27 cellular contexts compared by ENCODE assay signal in the genomic region with DNA sequence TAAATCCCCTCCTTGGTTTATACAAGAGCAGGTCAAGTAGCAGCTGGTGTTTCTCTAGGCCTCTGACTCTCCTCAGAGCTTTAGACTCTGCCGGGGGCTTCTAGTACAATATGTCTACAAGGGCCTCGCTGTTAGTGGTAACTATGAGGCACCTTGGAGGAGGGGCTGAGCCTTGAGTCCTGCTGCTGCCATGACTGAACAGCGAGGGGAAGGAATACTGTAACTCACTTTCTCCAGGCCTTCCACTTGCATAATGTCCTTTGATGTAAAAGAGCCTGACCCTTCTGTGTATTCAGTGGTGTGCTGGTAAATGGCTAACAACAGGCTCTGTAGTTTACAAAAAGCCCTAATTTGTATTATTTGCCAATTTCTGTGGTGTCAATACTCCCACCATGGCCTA.
"Had no signal": no experiment of that assay in that cellular context is flagged by ENCODE, and none has a peak within 500 bp of the region (broad histone marks: within the 10 kb centered on the region; RNA-seq: fewer than 3 reads in every experiment).

No MANE protein-coding gene starts in this region.

- H3K36me3 ChIP-seq: brain microvascular endothelial cell, esophagus squamous epithelium, gastroesophageal sphincter, heart right ventricle had no signal

- ATAC-seq: activated T-cell treated with anti-CD3 and anti-CD28 coated beads, Interleukin-2, amount 50 U/mL, for 72 hours; gastroesophageal sphincter; heart right ventricle; T-helper 17 cell had no signal

- H3K27ac ChIP-seq: brain microvascular endothelial cell, epithelial cell of prostate, esophagus squamous epithelium, gastroesophageal sphincter, heart right ventricle had no signal

- H3K9me3 ChIP-seq: esophagus squamous epithelium, gastroesophageal sphincter, heart right ventricle had no signal

- H3K4me3 ChIP-seq: esophagus squamous epithelium, gastroesophageal sphincter, heart right ventricle had no signal

- DNase-seq: activated CD4-positive, alpha-beta memory T cell treated with anti-CD3 and anti-CD28 coated beads, Interleukin-2, amount 10 ng/mL, durations not matched to agents 7 days and 5 days; activated CD4-positive, alpha-beta T cell treated with anti-CD3 and anti-CD28 coated beads for 4 hours; activated CD4-positive, alpha-beta T cell treated with anti-CD3 and anti-CD28 coated beads, Interleukin-2, amount 10 ng/mL, durations not matched to agents 7 days and 5 days; activated CD4-positive, alpha-beta T cell treated with anti-CD3 and anti-CD28 coated beads, Interleukin-2, amount 50 U/mL, for 4 hours; activated CD4-positive, CD25-positive, alpha-beta regulatory T cell; activated CD4-positive, CD25-positive, alpha-beta regulatory T cell treated with anti-CD3 and anti-CD28 coated beads, Interleukin-2, amount 50 U/mL, for 72 hours; activated CD8-positive, alpha-beta memory T cell treated with anti-CD3 and anti-CD28 coated beads, Interleukin-2, amount 50 U/mL, for 48 hours; activated gamma-delta T cell; activated naive CD4-positive, alpha-beta T cell treated with anti-CD3 and anti-CD28 coated beads, Interleukin-2, amount 50 U/mL, for 16 hours; activated naive CD4-positive, alpha-beta T cell treated with Interleukin-2 at 50 U/mL for 16 hours; activated T-cell treated with anti-CD3 and anti-CD28 coated beads for 4 hours; activated T-cell treated with anti-CD3 and anti-CD28 coated beads, Interleukin-2, amount 50 U/mL, for 24 hours; activated T-cell treated with anti-CD3 and anti-CD28 coated beads, Interleukin-2, amount 50 U/mL, for 72 hours; amniotic stem cell; anterior cingulate cortex; brain microvascular endothelial cell; cortex of kidney; dermis blood vessel endothelial cell; effector CD8-positive, alpha-beta T cell; esophagus squamous epithelium; foreskin melanocyte; heart right ventricle; T-helper 1 cell; T-helper 17 cell; T1000 had no signal

- H3K27me3 ChIP-seq: brain microvascular endothelial cell, gastroesophageal sphincter, heart right ventricle had no signal
